ENCODE assay signal across 23 cellular contexts in the genomic region with DNA sequence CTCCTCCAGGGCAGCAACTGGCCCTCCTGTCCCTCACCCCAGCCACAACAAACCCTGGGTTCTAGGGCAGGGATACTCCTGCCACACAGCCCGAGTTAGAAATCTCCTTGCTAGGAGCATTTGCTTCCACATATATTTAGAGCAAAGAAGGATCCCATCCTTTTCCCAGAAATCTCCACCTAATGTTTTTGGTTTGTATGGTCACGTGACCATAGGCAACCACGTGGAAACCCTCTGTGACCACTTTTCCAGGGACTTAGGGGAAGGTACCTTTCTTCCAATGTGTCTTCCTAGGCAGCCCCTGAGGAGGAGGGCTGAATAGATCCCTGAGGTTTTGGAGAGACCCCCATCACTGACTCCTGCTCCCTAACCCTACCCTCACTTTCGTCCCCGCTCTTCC. TPM values are rescaled to one million over a fixed set of nuclear protein-coding genes. Genes with fewer than 3 reads are reported as not detected.
DNase-seq lines count a peak whose midpoint lies in the region; ATAC-seq and TF ChIP-seq lines count a peak whose summit lies in the region.
"Had no signal": no experiment of that assay in that cellular context is flagged by ENCODE, and none has a peak within 500 bp of the region (broad histone marks: within the 10 kb centered on the region; RNA-seq: fewer than 3 reads in every experiment).

No MANE protein-coding gene starts in this region.

- H3K36me3 ChIP-seq in esophagus muscularis mucosa, result peaks cover 0 to 61% (median 31%) of the 10 kb centered on the region in 4 donors
- no peaks in the 10 kb centered on the region for H3K36me3 ChIP-seq in OCI-LY7 (ENCODE audit: insufficient read depth, low read length)

- H3K4me3 ChIP-seq in esophagus muscularis mucosa (no peak overlapping the region), OCI-LY7 (ENCODE audit: low read depth, low read length, poor library complexity, severe bottlenecking) (no peak overlapping the region)
- H3K4me3 ChIP-seq: BLaER1, HAP-1, PC-9, SJCRH30 had no signal

- no peak overlapping the region for H2AFZ ChIP-seq in OCI-LY7 (ENCODE audit: low read length)
- H2AFZ ChIP-seq: PC-9 had no signal

- BruUV-seq in OCI-LY7 (replicated peaks; lab: Mats Ljungman, UMichigan), result no TSS peak

- no peaks in the 10 kb centered on the region for H3K9me3 Mint-ChIP-seq in activated naive CD4-positive, alpha-beta T cell treated with anti-CD3 and anti-CD28 coated beads, Interleukin-2, amount 50 U/mL, for 24 hours
- H3K9me3 Mint-ChIP-seq in activated naive CD4-positive, alpha-beta T cell treated with anti-CD3 and anti-CD28 coated beads, Interleukin-2, amount 50 U/mL, for 72 hours, result no peaks in the 10 kb centered on the region
- no peaks in the 10 kb centered on the region for H3K9me3 Mint-ChIP-seq in T-cell
- no peaks in the 10 kb centered on the region for H3K9me3 Mint-ChIP-seq in stimulated activated effector memory CD8-positive, alpha-beta T cell treated with anti-CD3 and anti-CD28 coated beads, Interleukin-12 subunit alpha, Interleukin-12 subunit beta, amount 100 ng/mL, for 72 hours
- no peaks in the 10 kb centered on the region for H3K9me3 Mint-ChIP-seq in activated T-helper 1 cell treated with anti-CD3 and anti-CD28 coated beads, Interleukin-12 subunit alpha, Interleukin-12 subunit beta, Interleukin-2, Interleukin-4 antibody, amounts not matched to agents 30 ng/mL and 10 ng/mL and 1 ng/mL, durations not matched to agents 14 hours and 24 hours and 36 hours

- no peak overlapping the region for H3K4me2 ChIP-seq in OCI-LY7 (ENCODE audit: low read length)
- H3K4me2 ChIP-seq: BLaER1, PC-9 had no signal

- no peak for TF ChIP-seq CTCF in esophagus muscularis mucosa (IDR thresholded peaks at IDR 0.05)
- no peak for TF ChIP-seq CTCF in OCI-LY7 (conservative IDR thresholded peaks at IDR 0.05; ENCODE audit: low read length)

- CTCF ChIA-PET in T-cell (lab: Charles Lee), result no interaction called here
- CTCF ChIA-PET in OCI-LY7 (lab: Charles Lee; ENCODE audit: unreplicated experiment), result no interaction called here

- H3K27ac Mint-ChIP-seq in activated naive CD4-positive, alpha-beta T cell treated with anti-CD3 and anti-CD28 coated beads, Interleukin-2, amount 50 U/mL, for 24 hours, result peak overlapping the region; percentile 67
- H3K27ac Mint-ChIP-seq in activated naive CD4-positive, alpha-beta T cell treated with anti-CD3 and anti-CD28 coated beads, Interleukin-2, amount 50 U/mL, for 72 hours, result peak overlapping the region in 1 of 2 donors; percentile 32
- peak overlapping the region; percentile 63 to 86 for H3K27ac Mint-ChIP-seq in T-cell
- peak overlapping the region; percentile 54 for H3K27ac Mint-ChIP-seq in stimulated activated effector memory CD8-positive, alpha-beta T cell treated with anti-CD3 and anti-CD28 coated beads, Interleukin-12 subunit alpha, Interleukin-12 subunit beta, amount 100 ng/mL, for 72 hours
- H3K27ac Mint-ChIP-seq in activated T-helper 1 cell treated with anti-CD3 and anti-CD28 coated beads, Interleukin-12 subunit alpha, Interleukin-12 subunit beta, Interleukin-2, Interleukin-4 antibody, amounts not matched to agents 30 ng/mL and 10 ng/mL and 1 ng/mL, durations not matched to agents 14 hours and 24 hours and 36 hours, result no peak overlapping the region

- no peaks in the 10 kb centered on the region for H4K20me1 ChIP-seq in OCI-LY7 (ENCODE audit: insufficient read depth, low read length)
- H4K20me1 ChIP-seq: BLaER1 had no signal

- no peaks in the 10 kb centered on the region for H3K27me3 ChIP-seq in esophagus muscularis mucosa
- H3K27me3 ChIP-seq: BLaER1, SJCRH30 had no signal

- H3K4me1 Mint-ChIP-seq in activated naive CD4-positive, alpha-beta T cell treated with anti-CD3 and anti-CD28 coated beads, Interleukin-2, amount 50 U/mL, for 24 hours, result peaks cover 51% of the 10 kb centered on the region
- peaks cover 37 to 47% (median 37%) of the 10 kb centered on the region in 3 donors for H3K4me1 Mint-ChIP-seq in T-cell
- H3K4me1 Mint-ChIP-seq in stimulated activated effector memory CD8-positive, alpha-beta T cell treated with anti-CD3 and anti-CD28 coated beads, Interleukin-12 subunit alpha, Interleukin-12 subunit beta, amount 100 ng/mL, for 72 hours, result peaks cover 33% of the 10 kb centered on the region
- peaks cover 34% of the 10 kb centered on the region for H3K4me1 Mint-ChIP-seq in activated T-helper 1 cell treated with anti-CD3 and anti-CD28 coated beads, Interleukin-12 subunit alpha, Interleukin-12 subunit beta, Interleukin-2, Interleukin-4 antibody, amounts not matched to agents 30 ng/mL and 10 ng/mL and 1 ng/mL, durations not matched to agents 14 hours and 24 hours and 36 hours (ENCODE audit: low read depth)

- DNase-seq in activated naive CD4-positive, alpha-beta T cell treated with anti-CD3 and anti-CD28 coated beads, Interleukin-2, amount 50 U/mL, for 72 hours (ENCODE audit: low spot score in 2 of 2), result no peak
- DNase-seq in T-cell (no peak), esophagus muscularis mucosa (ENCODE audit: extremely low spot score) (peak; percentile 37), OCI-LY7 (ENCODE audit: low spot score) (no peak)
- no peak for DNase-seq in stimulated activated effector memory CD8-positive, alpha-beta T cell treated with anti-CD3 and anti-CD28 coated beads, Interleukin-12 subunit alpha, Interleukin-12 subunit beta, amount 100 ng/mL, for 72 hours (ENCODE audit: low spot score in 2 of 2)
- DNase-seq in activated T-helper 1 cell treated with anti-CD3 and anti-CD28 coated beads, Interleukin-12 subunit alpha, Interleukin-12 subunit beta, Interleukin-2, Interleukin-4 antibody, amounts not matched to agents 30 ng/mL and 10 ng/mL and 1 ng/mL, durations not matched to agents 14 hours and 24 hours and 36 hours (ENCODE audit: low spot score), result no peak
- DNase-seq: DMS 273 treated with DMSO at 0.1 percent for 48 hours, DND-41, IMR-90, Karpas-422, NCI-H1417 treated with DMSO at 0.1 percent for 48 hours, NCI-H187 treated with DMSO at 0.1 percent for 48 hours, NCI-H345, NCI-H524 treated with DMSO at 0.1 percent for 48 hours, PC-9, SJCRH30 had no signal

- no peaks in the 10 kb centered on the region for H3K79me2 ChIP-seq in OCI-LY7 (ENCODE audit: insufficient read depth, low read depth, low read length)

- no peaks in the 10 kb centered on the region for H3K27me3 Mint-ChIP-seq in activated naive CD4-positive, alpha-beta T cell treated with anti-CD3 and anti-CD28 coated beads, Interleukin-2, amount 50 U/mL, for 24 hours
- peaks cover 1 to 3% of the 10 kb centered on the region in 2 donors for H3K27me3 Mint-ChIP-seq in T-cell
- H3K27me3 Mint-ChIP-seq in activated T-helper 1 cell treated with anti-CD3 and anti-CD28 coated beads, Interleukin-12 subunit alpha, Interleukin-12 subunit beta, Interleukin-2, Interleukin-4 antibody, amounts not matched to agents 30 ng/mL and 10 ng/mL and 1 ng/mL, durations not matched to agents 14 hours and 24 hours and 36 hours (ENCODE audit: insufficient read depth), result no peaks in the 10 kb centered on the region

- no peaks in the 10 kb centered on the region for H3K36me3 Mint-ChIP-seq in activated naive CD4-positive, alpha-beta T cell treated with anti-CD3 and anti-CD28 coated beads, Interleukin-2, amount 50 U/mL, for 24 hours
- no peaks in the 10 kb centered on the region for H3K36me3 Mint-ChIP-seq in activated naive CD4-positive, alpha-beta T cell treated with anti-CD3 and anti-CD28 coated beads, Interleukin-2, amount 50 U/mL, for 72 hours
- no peaks in the 10 kb centered on the region for H3K36me3 Mint-ChIP-seq in T-cell
- H3K36me3 Mint-ChIP-seq in stimulated activated effector memory CD8-positive, alpha-beta T cell treated with anti-CD3 and anti-CD28 coated beads, Interleukin-12 subunit alpha, Interleukin-12 subunit beta, amount 100 ng/mL, for 72 hours, result no peaks in the 10 kb centered on the region
- H3K36me3 Mint-ChIP-seq in activated T-helper 1 cell treated with anti-CD3 and anti-CD28 coated beads, Interleukin-12 subunit alpha, Interleukin-12 subunit beta, Interleukin-2, Interleukin-4 antibody, amounts not matched to agents 30 ng/mL and 10 ng/mL and 1 ng/mL, durations not matched to agents 14 hours and 24 hours and 36 hours (ENCODE audit: low read depth), result no peaks in the 10 kb centered on the region

- no peak for TF ChIP-seq POLR2A in esophagus muscularis mucosa (IDR thresholded peaks at IDR 0.05; ENCODE audit: low read depth)

- intact Hi-C loops in esophagus muscularis mucosa (cut with DNase I), result no loop called here
- intact Hi-C loops in activated T-helper 1 cell treated with anti-CD3 and anti-CD28 coated beads, Interleukin-12 subunit alpha, Interleukin-12 subunit beta, Interleukin-2, Interleukin-4 antibody, amounts not matched to agents 30 ng/mL and 10 ng/mL and 1 ng/mL, durations not matched to agents 14 hours and 24 hours and 36 hours (cut with micrococcal nuclease), result no loop called here
- intact Hi-C loops in OCI-LY7 (cut with micrococcal nuclease; ENCODE audit: unreplicated experiment), result loop anchor here (5.0 to 10.0 kb wide), 2 partner anchors 351 to 409 kb away; no protein-coding TSS in a partner anchor

- H3K4me3 Mint-ChIP-seq in activated naive CD4-positive, alpha-beta T cell treated with anti-CD3 and anti-CD28 coated beads, Interleukin-2, amount 50 U/mL, for 24 hours, result no peak overlapping the region
- H3K4me3 Mint-ChIP-seq in T-cell, result no peak overlapping the region
- no peak overlapping the region for H3K4me3 Mint-ChIP-seq in stimulated activated effector memory CD8-positive, alpha-beta T cell treated with anti-CD3 and anti-CD28 coated beads, Interleukin-12 subunit alpha, Interleukin-12 subunit beta, amount 100 ng/mL, for 72 hours
- no peak overlapping the region for H3K4me3 Mint-ChIP-seq in activated T-helper 1 cell treated with anti-CD3 and anti-CD28 coated beads, Interleukin-12 subunit alpha, Interleukin-12 subunit beta, Interleukin-2, Interleukin-4 antibody, amounts not matched to agents 30 ng/mL and 10 ng/mL and 1 ng/mL, durations not matched to agents 14 hours and 24 hours and 36 hours

- H3K9me3 ChIP-seq in esophagus muscularis mucosa (no peaks in the 10 kb centered on the region), OCI-LY7 (ENCODE audit: low read length) (no peaks in the 10 kb centered on the region)
- H3K9me3 ChIP-seq: BLaER1, HAP-1, SJCRH30 had no signal

- H3K27ac ChIP-seq in esophagus muscularis mucosa (replicated peaks in 1 of 4), result no peak overlapping the region
- no peak overlapping the region for H3K27ac ChIP-seq in OCI-LY7 (ENCODE audit: low read depth, low read length, poor library complexity, severe bottlenecking)
- H3K27ac ChIP-seq: BLaER1, HL-60, PC-9, SJCRH30 had no signal

- 88% methylated on average over 5 of the region's 5 CpGs for WGBS in esophagus muscularis mucosa

- ATAC-seq in activated naive CD4-positive, alpha-beta T cell treated with anti-CD3 and anti-CD28 coated beads, Interleukin-2, amount 50 U/mL, for 72 hours, result no peak
- ATAC-seq in T-cell (replicated peaks in 1 of 4) (no peak), GM18907 (IDR thresholded peaks at IDR 0.05; ENCODE audit: unreplicated experiment) (no peak)
- ATAC-seq in stimulated activated effector memory CD8-positive, alpha-beta T cell treated with anti-CD3 and anti-CD28 coated beads, Interleukin-12 subunit alpha, Interleukin-12 subunit beta, amount 100 ng/mL, for 72 hours, result no peak

- TF ChIP-seq EP300 in esophagus muscularis mucosa (IDR thresholded peaks at IDR 0.05), result no peak

- H3K4me1 ChIP-seq in esophagus muscularis mucosa (peaks cover 0 to 5% (median 2%) of the 10 kb centered on the region in 4 donors), OCI-LY7 (ENCODE audit: insufficient read depth, low read length, poor library complexity, severe bottlenecking) (peaks cover 29% of the 10 kb centered on the region)
- H3K4me1 ChIP-seq: HAP-1, SJCRH30 had no signal

- POLR2A ChIA-PET in T-cell (lab: Charles Lee) (no interaction called here), OCI-LY7 (lab: Charles Lee) (no interaction called here)

- no peaks in the 10 kb centered on the region for H3K9me2 ChIP-seq in OCI-LY7 (ENCODE audit: insufficient read depth, low read length)

RNA-seq across cellular contexts. Expression of a gene that starts 25.5 kb away (rescaled TPM):
- under 1 TPM; 0.05 to 0.18 TPM for total RNA-seq in activated naive CD4-positive, alpha-beta T cell treated with anti-CD3 and anti-CD28 coated beads, Interleukin-2, amount 50 U/mL, for 72 hours
- under 1 TPM in 3 of 5 donors, not detected in 2; 0.16 to 0.26 (median 0.20) TPM for total RNA-seq in T-cell
- total RNA-seq in esophagus muscularis mucosa, result 1 to 10 TPM; 1.2 to 5.8 (median 3.7) TPM
- not detected in 2 replicates for total RNA-seq in activated T-helper 1 cell treated with anti-CD3 and anti-CD28 coated beads, Interleukin-12 subunit alpha, Interleukin-12 subunit beta, Interleukin-2, Interleukin-4 antibody, amounts not matched to agents 30 ng/mL and 10 ng/mL and 1 ng/mL, durations not matched to agents 14 hours and 24 hours and 36 hours
- total RNA-seq in OCI-LY7 (2014; rRNA removed; shearing (Covaris generic)), result 1.5 and 2.6 TPM in 2 replicates
- 1.5 and 2.9 TPM in 2 replicates for total RNA-seq in OCI-LY7 (2022)

RNA-seq across cellular contexts. Expression of a gene that starts 59.0 kb away (rescaled TPM):
- under 1 TPM; 0.46 to 0.68 TPM for total RNA-seq in activated naive CD4-positive, alpha-beta T cell treated with anti-CD3 and anti-CD28 coated beads, Interleukin-2, amount 50 U/mL, for 72 hours
- total RNA-seq in T-cell (under 1 TPM in 3 of 5 donors, not detected in 2; 0.16 to 0.38 (median 0.38) TPM), esophagus muscularis mucosa (not detected), OCI-LY7 (2022) (0.65 and 0.68 TPM in 2 replicates)
- 0.52 and 0.66 TPM in 2 replicates for total RNA-seq in activated T-helper 1 cell treated with anti-CD3 and anti-CD28 coated beads, Interleukin-12 subunit alpha, Interleukin-12 subunit beta, Interleukin-2, Interleukin-4 antibody, amounts not matched to agents 30 ng/mL and 10 ng/mL and 1 ng/mL, durations not matched to agents 14 hours and 24 hours and 36 hours
- total RNA-seq in OCI-LY7 (2014; rRNA removed; shearing (Covaris generic)), result 0.26 and 0.63 TPM in 2 replicates
- total RNA-seq: A172, G401, IMR-90 had no signal
